2 cellular contexts compared by ENCODE assay signal in the genomic region with DNA sequence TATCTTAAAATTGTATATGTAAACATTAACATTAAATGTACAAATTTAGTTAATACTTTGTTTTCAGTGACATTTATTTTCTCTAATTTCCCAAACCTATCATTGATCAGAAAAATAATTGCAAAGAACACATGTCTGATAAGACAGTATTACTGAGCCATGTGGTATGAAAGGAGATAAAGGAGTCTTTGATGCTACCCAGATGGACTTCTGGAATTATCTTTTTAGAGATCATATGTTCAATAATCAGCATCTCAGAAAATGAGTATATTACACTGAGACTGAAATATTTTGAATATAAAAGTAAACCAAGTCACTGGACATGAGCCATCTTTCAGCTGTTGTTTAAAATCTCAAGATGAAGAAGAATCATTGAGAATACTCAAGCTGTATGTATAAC.
A peak's percentile ranks its signal among the peaks of the same experiment; 100 is the strongest.
TF ChIP-seq lines count a peak whose summit lies in the region.

No MANE protein-coding gene starts in this region.

TF ChIP-seq in SK-N-SH, 30 proteins besides CTCF, POLR2A, EP300 and RAD21:
- TF ChIP-seq FOXJ3 (CRISPR knock-in tag; IDR thresholded peaks at IDR 0.05), result no peak
- TF ChIP-seq YY1 (IDR thresholded peaks at IDR 0.05; ENCODE audit: low read depth), result no peak
- TF ChIP-seq MXI1 (IDR thresholded peaks at IDR 0.05; ENCODE audit: low read depth, low read length), result no peak
- no peak for TF ChIP-seq RXRA (IDR thresholded peaks at IDR 0.05; ENCODE audit: borderline replicate concordance, low read depth)
- no peak for TF ChIP-seq EZH2phosphoT487 (IDR thresholded peaks at IDR 0.05; ENCODE audit: borderline replicate concordance, low read depth)
- TF ChIP-seq MEF2A (IDR thresholded peaks at IDR 0.05; ENCODE audit: borderline replicate concordance, low read depth), result no peak
- no peak for TF ChIP-seq JUND (IDR thresholded peaks at IDR 0.05)
- TF ChIP-seq NRF1 (IDR thresholded peaks at IDR 0.05; ENCODE audit: low read depth, low read length), result no peak
- 0 out of 2 replicates have a peak, but pooled peaks have one; percentile 6 for TF ChIP-seq TCF12 (IDR thresholded peaks at IDR 0.05)
- no peak for TF ChIP-seq TEAD4 (IDR thresholded peaks at IDR 0.05; ENCODE audit: borderline replicate concordance, insufficient read depth)
- peak; percentile 41; the same call in 1 of the 2 replicates for TF ChIP-seq RCOR1 (IDR thresholded peaks at IDR 0.05; ENCODE audit: low read length)
- TF ChIP-seq FOXM1 (IDR thresholded peaks at IDR 0.05; ENCODE audit: low read depth), result no peak
- TF ChIP-seq, protein P1, sequence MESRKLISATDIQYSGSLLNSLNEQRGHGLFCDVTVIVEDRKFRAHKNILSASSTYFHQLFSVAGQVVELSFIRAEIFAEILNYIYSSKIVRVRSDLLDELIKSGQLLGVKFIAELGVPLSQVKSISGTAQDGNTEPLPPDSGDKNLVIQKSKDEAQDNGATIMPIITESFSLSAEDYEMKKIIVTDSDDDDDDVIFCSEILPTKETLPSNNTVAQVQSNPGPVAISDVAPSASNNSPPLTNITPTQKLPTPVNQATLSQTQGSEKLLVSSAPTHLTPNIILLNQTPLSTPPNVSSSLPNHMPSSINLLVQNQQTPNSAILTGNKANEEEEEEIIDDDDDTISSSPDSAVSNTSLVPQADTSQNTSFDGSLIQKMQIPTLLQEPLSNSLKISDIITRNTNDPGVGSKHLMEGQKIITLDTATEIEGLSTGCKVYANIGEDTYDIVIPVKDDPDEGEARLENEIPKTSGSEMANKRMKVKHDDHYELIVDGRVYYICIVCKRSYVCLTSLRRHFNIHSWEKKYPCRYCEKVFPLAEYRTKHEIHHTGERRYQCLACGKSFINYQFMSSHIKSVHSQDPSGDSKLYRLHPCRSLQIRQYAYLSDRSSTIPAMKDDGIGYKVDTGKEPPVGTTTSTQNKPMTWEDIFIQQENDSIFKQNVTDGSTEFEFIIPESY (IDR thresholded peaks at IDR 0.05; ENCODE audit: borderline replicate concordance, low read depth), result no peak
- no peak for TF ChIP-seq SIN3A (IDR thresholded peaks at IDR 0.05; ENCODE audit: borderline replicate concordance, low read depth, low read length)
- TF ChIP-seq CHD2 (IDR thresholded peaks at IDR 0.05; ENCODE audit: low read length, partially characterized antibody), result peak; percentile 37
- peak; percentile 81 for TF ChIP-seq GATA2 (CRISPR knock-in tag; IDR thresholded peaks at IDR 0.05)
- no peak for TF ChIP-seq FOSL2 (IDR thresholded peaks at IDR 0.05; ENCODE audit: borderline replicate concordance, low read depth)
- TF ChIP-seq GABPA (IDR thresholded peaks at IDR 0.05; ENCODE audit: low read depth), result no peak
- no peak for TF ChIP-seq POLR2AphosphoS5 (IDR thresholded peaks at IDR 0.05; ENCODE audit: low read depth, low read length)
- TF ChIP-seq NFIC (IDR thresholded peaks at IDR 0.05; ENCODE audit: borderline replicate concordance), result no peak
- TF ChIP-seq, protein P2, sequence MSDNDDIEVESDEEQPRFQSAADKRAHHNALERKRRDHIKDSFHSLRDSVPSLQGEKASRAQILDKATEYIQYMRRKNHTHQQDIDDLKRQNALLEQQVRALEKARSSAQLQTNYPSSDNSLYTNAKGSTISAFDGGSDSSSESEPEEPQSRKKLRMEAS (IDR thresholded peaks at IDR 0.05; ENCODE audit: low read depth), result no peak
- no peak for TF ChIP-seq ELF1 (IDR thresholded peaks at IDR 0.05)
TF ChIP-seq in SK-N-SH: peak in this region for 4.

TF ChIP-seq in HepG2, 621 proteins besides CTCF, POLR2A, EP300 and RAD21:
- TF ChIP-seq NFIB (CRISPR knock-in tag; IDR thresholded peaks at IDR 0.05; ENCODE audit: borderline replicate concordance) (no peak), CCDC6 (CRISPR knock-in tag; IDR thresholded peaks at IDR 0.05) (no peak), HNF1B (CRISPR knock-in tag; IDR thresholded peaks at IDR 0.05) (no peak), MNT (IDR thresholded peaks at IDR 0.05) (0 out of 2 replicates have a peak, but pooled peaks have one; percentile 7)
